9 cellular contexts compared by ENCODE assay signal in the genomic region with DNA sequence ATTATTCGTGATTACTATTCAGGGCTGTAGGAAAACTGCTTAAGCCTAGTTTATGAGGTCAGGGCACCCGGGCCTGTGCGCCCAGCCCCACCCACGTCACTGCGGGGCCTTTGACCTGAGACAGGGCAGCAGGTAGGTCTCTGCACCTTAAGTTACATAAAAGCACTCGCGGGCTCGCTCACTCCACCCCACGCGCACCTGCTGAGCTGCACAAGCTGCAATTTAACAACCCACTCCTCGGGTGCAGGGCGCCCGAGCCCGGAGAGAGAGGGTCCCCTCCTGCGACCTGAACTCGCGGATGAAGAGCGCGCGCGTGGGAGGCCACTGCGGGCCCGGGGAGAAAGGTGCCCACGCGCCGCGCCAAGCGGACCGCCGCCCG. TPM values are rescaled to one million over a fixed set of nuclear protein-coding genes. Genes with fewer than 3 reads are reported as not detected.
DNase-seq lines count a peak whose midpoint lies in the region; ATAC-seq and TF ChIP-seq lines count a peak whose summit lies in the region.
"Had no signal": no experiment of that assay in that cellular context is flagged by ENCODE, and none has a peak within 500 bp of the region (broad histone marks: within the 10 kb centered on the region; RNA-seq: fewer than 3 reads in every experiment).

No MANE protein-coding gene starts in this region.

- peaks cover 12% of the 10 kb centered on the region for H3K4me1 ChIP-seq in CD8-positive, alpha-beta T cell (ENCODE audit: insufficient read depth, low read length)
- peaks cover 23% of the 10 kb centered on the region for H3K4me1 ChIP-seq in SJSA1 (replicated peaks)
- peaks cover 10 to 21% (median 10%) of the 10 kb centered on the region in 3 donors for H3K4me1 ChIP-seq in esophagus squamous epithelium
- peaks cover 17% of the 10 kb centered on the region for H3K4me1 ChIP-seq in psoas muscle

- peak overlapping the region; percentile 88 for H3K4me3 Mint-ChIP-seq in CD8-positive, alpha-beta T cell

- no peaks in the 10 kb centered on the region for H3K9me3 Mint-ChIP-seq in CD8-positive, alpha-beta T cell

- peaks cover 28% of the 10 kb centered on the region for H3K36me3 Mint-ChIP-seq in CD8-positive, alpha-beta T cell

- DNase-seq in CD8-positive, alpha-beta T cell = peak in 2 of 7 experiments; percentile 15 to 17
- no peak for DNase-seq in SJSA1 (ENCODE audit: low read depth in 1 of 2, low spot score in 2 of 2)
- no peak for DNase-seq in esophagus squamous epithelium (lab: John Stamatoyannopoulos, UW)
- DNase-seq in psoas muscle = peak in 1 of 2 donors; percentile 57
- no peak for DNase-seq in OCI-M1 (lab: John Stamatoyannopoulos, UW)
- DNase-seq in G401 (ENCODE audit: low spot score) = no peak
- DNase-seq in AG08395 (ENCODE audit: low spot score) = no peak

- CTCF ChIA-PET in CD8-positive, alpha-beta T cell (lab: Charles Lee) = interaction anchor here (0.8 to 4.8 kb wide), 2 partner anchors 9 to 12 kb away, joined by 3 to 38 read pairs; no protein-coding TSS in a partner anchor

- H3K27ac ChIP-seq in CD8-positive, alpha-beta T cell (ENCODE audit: low read depth, low read length) = peak overlapping the region; percentile 21
- peak overlapping the region; percentile 26; the same call in 1 of the 2 replicates for H3K27ac ChIP-seq in SJSA1
- peak overlapping the region; percentile 33 to 91 (median 80) for H3K27ac ChIP-seq in esophagus squamous epithelium
- peak overlapping the region; percentile 71 for H3K27ac ChIP-seq in psoas muscle

- H3K27me3 ChIP-seq in CD8-positive, alpha-beta T cell (ENCODE audit: insufficient read depth, low read length) = peaks cover 4% of the 10 kb centered on the region
- H3K27me3 ChIP-seq in SJSA1 (replicated peaks) (no peaks in the 10 kb centered on the region; the same call in 1 of the 2 replicates), esophagus squamous epithelium (peaks cover 0 to 20% (median 2%) of the 10 kb centered on the region in 4 donors), psoas muscle (ENCODE audit: insufficient read depth in 3 of 3, low read length in 2 of 3) (peaks cover 0 to 10% (median 0%) of the 10 kb centered on the region in 3 donors)

- POLR2A ChIA-PET in CD8-positive, alpha-beta T cell (lab: Charles Lee) = interaction anchor here (0.9 to 1.3 kb wide), 2 partner anchors 36 to 159 kb away, joined by 3 read pairs; no protein-coding TSS in a partner anchor

- peaks cover 16% of the 10 kb centered on the region for H3K4me1 Mint-ChIP-seq in CD8-positive, alpha-beta T cell (ENCODE audit: low read depth)

- no peaks in the 10 kb centered on the region for H3K9me3 ChIP-seq in CD8-positive, alpha-beta T cell (ENCODE audit: low read length)
- H3K9me3 ChIP-seq in SJSA1 (replicated peaks) (0 out of 2 replicates have a peak, but pooled peaks cover 3% of the 10 kb centered on the region), esophagus squamous epithelium (no peaks in the 10 kb centered on the region), psoas muscle (no peaks in the 10 kb centered on the region)

- WGBS in esophagus squamous epithelium, 2 donors = 0% methylated on average over 3 to 4 of the region's 31 CpGs
- WGBS in psoas muscle, 3 donors = 1% methylated on average over 24 to 31 of the region's 31 CpGs

- peaks cover 14% of the 10 kb centered on the region for H3K36me3 ChIP-seq in CD8-positive, alpha-beta T cell (ENCODE audit: insufficient read depth, low read length)
- peaks cover 52% of the 10 kb centered on the region for H3K36me3 ChIP-seq in SJSA1
- peaks cover 0 to 41% (median 9%) of the 10 kb centered on the region in 3 donors for H3K36me3 ChIP-seq in esophagus squamous epithelium
- H3K36me3 ChIP-seq in psoas muscle (ENCODE audit: insufficient read depth in 1 of 2, low read depth in 1 of 2) = peaks cover 0 to 31% of the 10 kb centered on the region in 2 donors

- peaks cover 10% of the 10 kb centered on the region for H3K27me3 Mint-ChIP-seq in CD8-positive, alpha-beta T cell (ENCODE audit: low read depth)

- in situ Hi-C loops in G401 (cut with HindIII; ENCODE audit: low sequenced_read_pairs) = no loop called here

- no peak for TF ChIP-seq CTCF in CD8-positive, alpha-beta T cell (IDR thresholded peaks at IDR 0.05)
- TF ChIP-seq CTCF in esophagus squamous epithelium (IDR thresholded peaks at IDR 0.05) (no peak), psoas muscle (IDR thresholded peaks at IDR 0.05) (no peak)

- H3K4me3 ChIP-seq in CD8-positive, alpha-beta T cell (ENCODE audit: low read depth, low read length) = peak overlapping the region; percentile 63
- H3K4me3 ChIP-seq in SJSA1 = peak overlapping the region; percentile 99
- H3K4me3 ChIP-seq in esophagus squamous epithelium = peak overlapping the region; percentile 67 to 93 (median 86)
- peak overlapping the region; percentile 71 for H3K4me3 ChIP-seq in psoas muscle

- ATAC-seq in CD8-positive, alpha-beta T cell = peak; percentile 16
- peak; percentile 16 for ATAC-seq in GM21786 (IDR thresholded peaks at IDR 0.05; ENCODE audit: unreplicated experiment)
- ATAC-seq in psoas muscle = no peak

- peak overlapping the region; percentile 45 for H3K27ac Mint-ChIP-seq in CD8-positive, alpha-beta T cell

- no peak for TF ChIP-seq POLR2A in esophagus squamous epithelium (IDR thresholded peaks at IDR 0.05)

- intact Hi-C loops in CD8-positive, alpha-beta T cell (cut with DNase I, micrococcal nuclease) = loop anchor here in 1 of 2 experiments (1.0 to 5.0 kb wide), 3 partner anchors 36 to 367 kb away; a partner anchor contains a TSS
- intact Hi-C loops in esophagus squamous epithelium (cut with DNase I) (no loop called here), psoas muscle (cut with DNase I) (no loop called here)

RNA-seq across cellular contexts. Expression of a gene that starts 0.5 kb away (rescaled TPM):
- total RNA-seq in CD8-positive, alpha-beta T cell = 1 to 10 TPM; 1.7 to 2.2 TPM
- total RNA-seq in SJSA1 (2014; rRNA removed; shearing (Covaris generic)) = 114 and 140 TPM in 2 replicates
- total RNA-seq in esophagus squamous epithelium (10 to 100 TPM; 43.0 to 85.3 (median 53.4) TPM), psoas muscle (100 to 1,000 TPM in 1 of 4 donors, 10 to 100 TPM in 3; 57.3 to 215 (median 68.3) TPM)
- polyA plus RNA-seq in psoas muscle = 100 to 1,000 TPM in 1 of 3 donors, 10 to 100 TPM in 2; 39.2 to 101 (median 47.2) TPM
- total RNA-seq in G401 (2014; rRNA removed; shearing (Covaris generic)) = 93.8 and 107 TPM in 2 replicates

RNA-seq across cellular contexts. Expression of a gene that starts 8.7 kb away (rescaled TPM):
- total RNA-seq in CD8-positive, alpha-beta T cell = not detected
- not detected in 2 replicates for total RNA-seq in SJSA1 (2014; rRNA removed; shearing (Covaris generic))
- total RNA-seq in esophagus squamous epithelium = not detected
- total RNA-seq in psoas muscle = not detected
- not detected for polyA plus RNA-seq in psoas muscle
- not detected in 2 replicates for total RNA-seq in G401 (2014; rRNA removed; shearing (Covaris generic))
- total RNA-seq: RPMI7951 had no signal

RNA-seq across cellular contexts. Expression of a gene that starts 25.6 kb away (rescaled TPM):
- total RNA-seq in CD8-positive, alpha-beta T cell = under 1 TPM; 0.61 to 0.65 TPM
- total RNA-seq in SJSA1 (2014; rRNA removed; shearing (Covaris generic)) = 0.32 TPM in 1 of 2 replicates, not detected in the other
- total RNA-seq in esophagus squamous epithelium (10 to 100 TPM in 2 of 4 donors, 1 to 10 TPM in 2; 5.6 to 12.3 (median 10.2) TPM), psoas muscle (1 to 10 TPM; 2.2 to 3.5 (median 2.9) TPM)
- 1 to 10 TPM in 1 of 3 donors, under 1 TPM in 2; 0.49 to 1.6 (median 0.75) TPM for polyA plus RNA-seq in psoas muscle
- 3.3 and 4.5 TPM in 2 replicates for total RNA-seq in G401 (2014; rRNA removed; shearing (Covaris generic))

RNA-seq across cellular contexts. Expression of a gene that starts 29.4 kb away (rescaled TPM):
- total RNA-seq in CD8-positive, alpha-beta T cell = 1 to 10 TPM; 5.1 to 5.2 TPM
- 5.4 and 27.3 TPM in 2 replicates for total RNA-seq in SJSA1 (2014; rRNA removed; shearing (Covaris generic))
- total RNA-seq in esophagus squamous epithelium = 10 to 100 TPM in 3 of 4 donors, 1 to 10 TPM in 1; 6.6 to 43.3 (median 23.3) TPM
- total RNA-seq in psoas muscle = 10 to 100 TPM in 1 of 4 donors, 1 to 10 TPM in 3; 3.4 to 13.6 (median 4.6) TPM
- polyA plus RNA-seq in psoas muscle = 1 to 10 TPM; 2.5 to 5.1 (median 3.0) TPM
- 0.44 and 5.1 TPM in 2 replicates for total RNA-seq in G401 (2014; rRNA removed; shearing (Covaris generic))

RNA-seq across cellular contexts. Expression of a gene that starts 35.9 kb away (rescaled TPM):
- 100 to 1,000 TPM; 565 to 567 TPM for total RNA-seq in CD8-positive, alpha-beta T cell
- 149 and 187 TPM in 2 replicates for total RNA-seq in SJSA1 (2014; rRNA removed; shearing (Covaris generic))
- total RNA-seq in esophagus squamous epithelium (100 to 1,000 TPM in 3 of 4 donors, 10 to 100 TPM in 1; 75.5 to 237 (median 192) TPM), psoas muscle (100 to 1,000 TPM; 308 to 417 (median 333) TPM)
- 100 to 1,000 TPM; 285 to 333 (median 291) TPM for polyA plus RNA-seq in psoas muscle
- 286 and 296 TPM in 2 replicates for total RNA-seq in G401 (2014; rRNA removed; shearing (Covaris generic))

Comparison
In these comparisons a context has a peak if more than half of its experiments do, and no peak if none do; other contexts are left out.
1. ATAC-seq: peak in CD8-positive, alpha-beta T cell (single experiment) and GM21786 (single experiment); none in psoas muscle (0 of 4).
2. H3K27ac ChIP-seq: peak in every context shown above with its lines; median percentile 80 in esophagus squamous epithelium; 71 in psoas muscle; 26 in SJSA1; 21 in CD8-positive, alpha-beta T cell.
3. RNA of a gene that starts 0.5 kb away (total RNA-seq): 114 to 140 TPM in SJSA1, 93.8 to 107 TPM in G401, 57.3 to 215 TPM in psoas muscle and 43.0 to 85.3 TPM in esophagus squamous epithelium; 1.7 to 2.2 TPM in CD8-positive, alpha-beta T cell; every median in the first group is over 10 times any median in the second.
4. Peak in every context shown above with its lines, with median percentiles within 50 percentile points of each other: H3K4me3 ChIP-seq.